Comparison of ENCODE assay signal across 8 cellular contexts in genomic region chr4:73573794-73574528, GRCh38. TPM values are rescaled to one million over a fixed set of nuclear protein-coding genes. Genes with fewer than 3 reads are reported as not detected.
DNase-seq lines count a peak whose midpoint lies in the region; ATAC-seq and TF ChIP-seq lines count a peak whose summit lies in the region.

No MANE protein-coding gene starts in this region.

- ATAC-seq in GM19043 (IDR thresholded peaks at IDR 0.05; ENCODE audit: low read depth, unreplicated experiment) (peak; percentile 67), HG03135 (IDR thresholded peaks at IDR 0.05; ENCODE audit: unreplicated experiment) (peak; percentile 79), activated B cell treated with CpG ODN at 0.5 μM for 24 hours (ENCODE audit: low read depth) (peak; percentile 66)

- H3K4me3 Mint-ChIP-seq in activated B cell treated with CpG ODN at 0.5 μM for 24 hours, result no peak overlapping the region

- no peaks in the 10 kb centered on the region for H3K36me3 Mint-ChIP-seq in activated B cell treated with CpG ODN at 0.5 μM for 24 hours (ENCODE audit: low read depth)

- POLR2A ChIA-PET in activated B cell treated with CpG ODN at 0.5 μM for 24 hours (lab: Charles Lee), result interaction anchor here (0.8 kb wide), 1 partner anchor 15 kb away, joined by 4 read pairs; no protein-coding TSS in a partner anchor

- intact Hi-C loops in activated B cell treated with CpG ODN at 0.5 μM for 24 hours (cut with micrococcal nuclease) (loop anchor here (1.0 kb wide), 2 partner anchors 79 to 560 kb away; no protein-coding TSS in a partner anchor), posterior cingulate gyrus (cut with DNase I) (loop anchor here (2.0 kb wide), 1 partner anchor 79 kb away; no protein-coding TSS in a partner anchor)

- peaks cover 2% of the 10 kb centered on the region for H3K27me3 Mint-ChIP-seq in activated B cell treated with CpG ODN at 0.5 μM for 24 hours

- DNase-seq in DMS153 (lab: John Stamatoyannopoulos, UW) (peak; percentile 55), NCI-H2107 treated with DMSO at 0.1 percent for 48 hours (lab: John Stamatoyannopoulos, UW; ENCODE audit: unreplicated experiment) (peak; percentile 73), activated B cell treated with CpG ODN at 0.5 μM for 24 hours (peak; percentile 17), glomerular visceral epithelial cell (ENCODE audit: extremely low spot score) (peak; percentile 80), posterior cingulate gyrus (peak in 7 of 10 donors; percentile 7 to 62 (median 49)), cerebellar nuclear complex (lab: John Stamatoyannopoulos, UW) (no peak)

- no peaks in the 10 kb centered on the region for H3K4me1 Mint-ChIP-seq in activated B cell treated with CpG ODN at 0.5 μM for 24 hours

- TF ChIP-seq CTCF in activated B cell treated with CpG ODN at 0.5 μM for 24 hours (IDR thresholded peaks at IDR 0.05), result no peak

- H3K9me3 Mint-ChIP-seq in activated B cell treated with CpG ODN at 0.5 μM for 24 hours, result no peaks in the 10 kb centered on the region

- CTCF ChIA-PET in activated B cell treated with CpG ODN at 0.5 μM for 24 hours (lab: Charles Lee), result interaction anchor here (0.6 to 5.6 kb wide), 16 partner anchors 10 to 561 kb away, joined by 3 to 100 read pairs (median 4); no protein-coding TSS in a partner anchor

- H3K27ac Mint-ChIP-seq in activated B cell treated with CpG ODN at 0.5 μM for 24 hours, result no peak overlapping the region

RNA-seq across cellular contexts. Expression of gene RASSF6, which starts 46.3 kb away (rescaled TPM):
- 4.0 TPM in 2 replicates for total RNA-seq in activated B cell treated with CpG ODN at 0.5 μM for 24 hours

Comparison
In these comparisons a context has a peak if more than half of its experiments do, and no peak if none do; other contexts are left out.
1. DNase-seq: peak in DMS153 (single experiment), NCI-H2107 treated with DMSO at 0.1 percent for 48 hours (single experiment), activated B cell treated with CpG ODN at 0.5 μM for 24 hours (single experiment), glomerular visceral epithelial cell (single experiment) and posterior cingulate gyrus (7 of 10); none in cerebellar nuclear complex (0 of 2).
2. Peak in every context shown above with its lines, with median percentiles within 50 percentile points of each other: ATAC-seq.